Comparison of ENCODE assay signal across 1 cellular context in genomic region chr5:177270653-177271052, GRCh38.
TF ChIP-seq lines count a peak whose summit lies in the region.

No MANE protein-coding gene starts in this region.

TF ChIP-seq in GM23338, 12 proteins besides CTCF, POLR2A, EP300 and RAD21:
- TF ChIP-seq REST (IDR thresholded peaks at IDR 0.05; ENCODE audit: unreplicated experiment), result no peak
- TF ChIP-seq ETS1 (IDR thresholded peaks at IDR 0.05), result no peak
- TF ChIP-seq ZNF331 (CRISPR knock-in tag; IDR thresholded peaks at IDR 0.05; ENCODE audit: low read depth), result no peak
- TF ChIP-seq JUNB (IDR thresholded peaks at IDR 0.05; ENCODE audit: unreplicated experiment), result no peak
- no peak for TF ChIP-seq EZH2phosphoT487 (IDR thresholded peaks at IDR 0.05; ENCODE audit: unreplicated experiment)
- no peak for TF ChIP-seq CREB1 (CRISPR knock-in tag; IDR thresholded peaks at IDR 0.05; ENCODE audit: low read depth)
- no peak for TF ChIP-seq EZH2 (IDR thresholded peaks at IDR 0.05; ENCODE audit: low read depth, unreplicated experiment)
- TF ChIP-seq ZNF114 (CRISPR knock-in tag; IDR thresholded peaks at IDR 0.05), result no peak
- no peak for TF ChIP-seq STAT1 (IDR thresholded peaks at IDR 0.05; ENCODE audit: unreplicated experiment)
- TF ChIP-seq POLR2AphosphoS5 (IDR thresholded peaks at IDR 0.05; ENCODE audit: low read depth), result no peak
- TF ChIP-seq ZNF462 (CRISPR knock-in tag; IDR thresholded peaks at IDR 0.05), result no peak
- no peak for TF ChIP-seq NANOG (IDR thresholded peaks at IDR 0.05; ENCODE audit: borderline replicate concordance)
